ENCODE assay signal across 10 cellular contexts in the genomic region with DNA sequence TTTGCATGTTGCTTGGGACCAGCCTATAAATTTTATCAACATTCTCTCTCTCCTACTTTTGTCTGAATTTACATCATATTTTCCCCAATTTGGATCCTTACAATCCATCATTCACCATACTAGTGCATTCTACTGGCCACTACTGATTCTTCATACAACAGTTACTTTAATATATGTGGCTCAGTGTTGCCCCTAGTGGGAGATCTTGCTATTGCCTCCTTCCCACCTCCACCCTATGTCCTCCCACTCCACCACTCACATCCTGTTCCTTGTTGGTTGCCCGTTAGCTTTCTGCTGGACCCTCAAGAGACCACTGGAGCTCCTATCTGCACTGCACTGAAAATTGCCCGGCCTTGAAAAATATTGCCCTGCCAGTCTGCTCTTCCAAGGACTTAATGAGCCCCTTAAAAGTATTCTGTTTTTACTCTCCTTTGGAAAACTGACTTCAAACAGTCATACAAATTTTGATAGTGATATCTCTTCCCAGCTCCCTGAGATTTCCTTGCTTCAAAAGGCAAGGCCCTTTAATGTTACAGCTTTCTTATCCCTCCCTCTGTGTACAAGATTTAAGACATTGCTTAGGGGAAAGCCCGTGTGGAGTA.
DNase-seq lines count a peak whose midpoint lies in the region; ATAC-seq, FAIRE-seq and TF ChIP-seq lines count a peak whose summit lies in the region.
"Had no signal": no experiment of that assay in that cellular context is flagged by ENCODE, and none has a peak within 500 bp of the region (broad histone marks: within the 10 kb centered on the region; RNA-seq: fewer than 3 reads in every experiment).

No MANE protein-coding gene starts in this region.

- no peaks in the 10 kb centered on the region; the same call in 1 of the 2 replicates for H4K20me1 ChIP-seq in HepG2 (ENCODE audit: insufficient read depth, low read length)

- in situ Hi-C loops in HepG2 (cut with HindIII; ENCODE audit: extremely low pct_ligation_motif_present, low pct_unique_long_range_greater_than_20kb) = no loop called here

- peak; percentile 25 for DNase-seq in DMS153 treated with DMSO at 0.1 percent for 48 hours (lab: John Stamatoyannopoulos, UW; ENCODE audit: unreplicated experiment)
- no peak for DNase-seq in DMS153 (lab: John Stamatoyannopoulos, UW)
- peak; percentile 23 for DNase-seq in SW480 (ENCODE audit: low spot score)
- DNase-seq in HepG2 (ENCODE audit: low spot score) = peak; percentile 29
- no peak for DNase-seq in stomach
- no peak for DNase-seq in COR-L47 (lab: John Stamatoyannopoulos, UW)

- CTCF ChIA-PET in HepG2 (lab: Yijun Ruan, JAX; ENCODE audit: low intra/inter-chr PET ratio, low total read pairs) = no interaction called here

- H3K9ac ChIP-seq in HepG2 (ENCODE audit: insufficient read depth, low read depth, low read length) = no peak overlapping the region

- no peak overlapping the region for H2AFZ ChIP-seq in HepG2 (ENCODE audit: low read length)

- ATAC-seq in GM21526 (IDR thresholded peaks at IDR 0.05; ENCODE audit: low FRiP score, unreplicated experiment) = peak; percentile 100
- ATAC-seq in HG03571 (IDR thresholded peaks at IDR 0.05; ENCODE audit: unreplicated experiment) = peak; percentile 91
- peak; percentile 96 for ATAC-seq in HepG2

- H3K9me3 ChIP-seq in HepG2 (ENCODE audit: low read length) (no peaks in the 10 kb centered on the region), stomach (no peaks in the 10 kb centered on the region)

- peak; percentile 56 for FAIRE-seq in HepG2 (lab: Jason Lieb, UNC)
- FAIRE-seq: A204.1 had no signal

- H3K27ac ChIP-seq in HepG2 (ENCODE audit: extremely low read length, insufficient read depth, low read length) (no peak overlapping the region), stomach (no peak overlapping the region)
- H3K27ac ChIP-seq: skin epidermis had no signal

- no peaks in the 10 kb centered on the region for H3K79me2 ChIP-seq in HepG2 (ENCODE audit: insufficient read depth, low read length)

- H3K27me3 ChIP-seq in HepG2 (ENCODE audit: control insufficient read depth in 1 of 2, insufficient read depth in 2 of 2, low read length in 2 of 2) = no peaks in the 10 kb centered on the region
- no peaks in the 10 kb centered on the region for H3K27me3 ChIP-seq in stomach

- TF ChIP-seq CTCF in HepG2 (CRISPR knock-in tag; IDR thresholded peaks at IDR 0.05) (peak; percentile 33), stomach (IDR thresholded peaks at IDR 0.05) (peak in 3 of 7 experiments; percentile 5 to 18 (median 6))

- intact Hi-C loops in HepG2 (cut with micrococcal nuclease; ENCODE audit: unreplicated experiment) (loop anchor here (5.0 kb wide), 2 partner anchors 124 to 566 kb away; no protein-coding TSS in a partner anchor), stomach (cut with DNase I; ENCODE audit: low total_unique reads) (no loop called here)

- no TSS peak for BruUV-seq in HepG2 (replicated peaks; lab: Mats Ljungman, UMichigan)

- TF ChIP-seq EP300 in HepG2 (IDR thresholded peaks at IDR 0.05; ENCODE audit: low read depth in 2 of 2, low read length in 2 of 2) = no peak
- no peak for TF ChIP-seq EP300 in HepG2 (CRISPR knock-in tag; IDR thresholded peaks at IDR 0.05; ENCODE audit: borderline replicate concordance)
- TF ChIP-seq EP300 in stomach (IDR thresholded peaks at IDR 0.05) = no peak

- POLR2A ChIA-PET in HepG2 (lab: Yijun Ruan, JAX) = no interaction called here

- 0% methylated on average over 3 of the region's 3 CpGs for WGBS in HepG2 (ENCODE audit: low lambda C conversion rate)
- 65 to 79% (median 72%) methylated on average over 3 of the region's 3 CpGs for WGBS in stomach, 5 donors

- H3K4me1 ChIP-seq in HepG2 (ENCODE audit: insufficient read depth, low read length) (no peaks in the 10 kb centered on the region), stomach (no peaks in the 10 kb centered on the region)

- no peak overlapping the region for H3K4me2 ChIP-seq in HepG2 (ENCODE audit: low read depth, low read length)

- H3K4me3 ChIP-seq in HepG2 (replicated peaks in 1 of 3; ENCODE audit: insufficient read depth in 1 of 3, low read depth in 2 of 3, low read length in 3 of 3) = no peak overlapping the region
- H3K4me3 ChIP-seq in stomach = no peak overlapping the region
- H3K4me3 ChIP-seq: skin epidermis had no signal

- no peak for TF ChIP-seq RAD21 in HepG2 (CRISPR knock-in tag; IDR thresholded peaks at IDR 0.05)

- H3K36me3 ChIP-seq in HepG2 (replicated peaks in 1 of 2; ENCODE audit: control insufficient read depth in 1 of 2, insufficient read depth in 2 of 2, low read length in 2 of 2) = no peaks in the 10 kb centered on the region
- H3K36me3 ChIP-seq in stomach = no peaks in the 10 kb centered on the region

- TF ChIP-seq POLR2A in HepG2 (IDR thresholded peaks at IDR 0.05; ENCODE audit: insufficient read depth in 1 of 2, low read depth in 2 of 2, low read length in 2 of 2) (no peak), stomach (IDR thresholded peaks at IDR 0.05) (no peak)

TF ChIP-seq in HepG2, 621 proteins besides CTCF, POLR2A, EP300 and RAD21:
- TF ChIP-seq, protein P1, sequence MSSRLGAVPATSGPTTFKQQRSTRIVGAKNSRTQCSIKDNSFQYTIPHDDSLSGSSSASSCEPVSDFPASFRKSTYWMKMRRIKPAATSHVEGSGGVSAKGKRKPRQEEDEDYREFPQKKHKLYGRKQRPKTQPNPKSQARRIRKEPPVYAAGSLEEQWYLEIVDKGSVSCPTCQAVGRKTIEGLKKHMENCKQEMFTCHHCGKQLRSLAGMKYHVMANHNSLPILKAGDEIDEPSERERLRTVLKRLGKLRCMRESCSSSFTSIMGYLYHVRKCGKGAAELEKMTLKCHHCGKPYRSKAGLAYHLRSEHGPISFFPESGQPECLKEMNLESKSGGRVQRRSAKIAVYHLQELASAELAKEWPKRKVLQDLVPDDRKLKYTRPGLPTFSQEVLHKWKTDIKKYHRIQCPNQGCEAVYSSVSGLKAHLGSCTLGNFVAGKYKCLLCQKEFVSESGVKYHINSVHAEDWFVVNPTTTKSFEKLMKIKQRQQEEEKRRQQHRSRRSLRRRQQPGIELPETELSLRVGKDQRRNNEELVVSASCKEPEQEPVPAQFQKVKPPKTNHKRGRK (CRISPR knock-in tag; IDR thresholded peaks at IDR 0.05) = no peak
- TF ChIP-seq STAG1 (CRISPR knock-in tag; IDR thresholded peaks at IDR 0.05) = peak; percentile 13; the same call in 1 of the 2 replicates

Comparison
In these comparisons a context has a peak if more than half of its experiments do, and no peak if none do; other contexts are left out.
1. DNase-seq: peak in DMS153 treated with DMSO at 0.1 percent for 48 hours (single experiment), SW480 (single experiment) and HepG2 (single experiment); none in DMS153 (single experiment), stomach (single experiment) and COR-L47 (single experiment).
2. Peak in every context shown above with its lines, with median percentiles within 50 percentile points of each other: ATAC-seq.